16 cellular contexts compared by ENCODE assay signal in the genomic region with DNA sequence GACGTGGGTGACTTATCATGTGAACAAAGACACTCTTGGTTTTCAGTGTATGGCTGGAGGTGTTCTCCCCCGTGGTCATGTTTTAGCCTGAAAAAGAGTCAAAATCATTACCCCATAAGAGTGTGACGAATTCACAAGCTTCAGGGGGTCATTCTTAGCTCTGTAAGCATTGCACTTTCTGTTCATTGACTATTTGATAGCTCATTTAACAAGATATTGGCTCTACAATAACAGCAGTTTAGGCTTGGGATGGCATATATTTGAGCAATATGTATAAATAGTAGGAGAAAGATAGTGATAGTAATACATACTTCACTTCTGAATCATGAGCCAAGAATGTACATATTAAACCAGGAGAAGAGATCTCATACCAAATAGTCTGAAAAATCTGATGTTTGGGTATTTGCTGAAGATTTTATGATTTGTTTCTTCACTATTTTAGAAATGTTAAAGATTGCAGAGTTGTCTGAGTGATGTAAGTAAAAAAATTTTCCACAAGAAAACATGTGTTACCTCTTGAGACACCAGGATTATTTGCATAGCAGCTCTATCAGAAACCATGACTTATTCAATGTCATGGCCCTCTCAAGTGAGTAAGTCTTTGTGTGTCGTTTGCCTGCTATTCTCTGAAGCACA.
DNase-seq lines count a peak whose midpoint lies in the region; ATAC-seq, FAIRE-seq and TF ChIP-seq lines count a peak whose summit lies in the region.
"Had no signal": no experiment of that assay in that cellular context is flagged by ENCODE, and none has a peak within 500 bp of the region (broad histone marks: within the 10 kb centered on the region; RNA-seq: fewer than 3 reads in every experiment).

No MANE protein-coding gene starts in this region.

- H3K36me3 ChIP-seq in GM23338 (ENCODE audit: insufficient read depth) (no peaks in the 10 kb centered on the region), adipocyte (ENCODE audit: control insufficient read depth, insufficient read depth, low read length, severe bottlenecking) (no peaks in the 10 kb centered on the region), HAP-1 (replicated peaks) (no peaks in the 10 kb centered on the region)
- H3K36me3 ChIP-seq in naive thymus-derived CD4-positive, alpha-beta T cell (ENCODE audit: control insufficient read depth in 2 of 3, insufficient read depth in 3 of 3, low read length in 3 of 3) = no peaks in the 10 kb centered on the region
- H3K36me3 ChIP-seq: neutrophil had no signal

- H3K4me2 ChIP-seq in A549 (peak overlapping the region; percentile 47), GM23338 (no peak overlapping the region)

- no peaks in the 10 kb centered on the region for H4K20me1 ChIP-seq in GM23338 (replicated peaks; ENCODE audit: insufficient read depth)

- H3F3A ChIP-seq in GM23338 (replicated peaks; ENCODE audit: low read depth) = no peaks in the 10 kb centered on the region

- WGBS in A549 (ENCODE audit: missing lambda C conversion rate) = 0% methylated on average over 4 of the region's 4 CpGs

- peak overlapping the region; percentile 12; the same call in 1 of the 2 replicates for H2AFZ ChIP-seq in GM23338

- peak overlapping the region; percentile 71 to 78 for H3K27ac ChIP-seq in A549
- no peak overlapping the region for H3K27ac ChIP-seq in GM23338 (ENCODE audit: low read depth)
- no peak overlapping the region for H3K27ac ChIP-seq in naive thymus-derived CD4-positive, alpha-beta T cell (ENCODE audit: low read depth, low read length)
- H3K27ac ChIP-seq: neutrophil had no signal

- peak; percentile 3 to 67 for DNase-seq in A549 (ENCODE audit: low read depth in 1 of 2, low spot score in 1 of 2)
- DNase-seq in GM23338 (ENCODE audit: low spot score) = no peak
- peak; percentile 80 for DNase-seq in adipocyte (ENCODE audit: low read depth)
- peak; percentile 87 for DNase-seq in fibroblast of villous mesenchyme (ENCODE audit: low read depth)
- no peak for DNase-seq in HAP-1 (ENCODE audit: low spot score in 2 of 2)
- no peak for DNase-seq in Ammon's horn (ENCODE audit: low spot score)
- no peak for DNase-seq in naive thymus-derived CD4-positive, alpha-beta T cell
- DNase-seq in hypothalamus (lab: John Stamatoyannopoulos, UW) = no peak
- DNase-seq: activated CD4-positive, alpha-beta memory T cell treated with anti-CD3 and anti-CD28 coated beads for 36 hours; AML-193; DND-41; effector memory CD8-positive, alpha-beta T cell; KG1; NCI-H1930 had no signal

- no peak overlapping the region for H3K27ac Mint-ChIP-seq in GM23338
- H3K27ac Mint-ChIP-seq in naive thymus-derived CD4-positive, alpha-beta T cell = no peak overlapping the region
- H3K27ac Mint-ChIP-seq: activated CD4-positive, alpha-beta memory T cell treated with anti-CD3 and anti-CD28 coated beads for 36 hours; effector memory CD8-positive, alpha-beta T cell had no signal

- H3K9me3 Mint-ChIP-seq in GM23338 = no peaks in the 10 kb centered on the region
- peaks cover 0 to 23% (median 5%) of the 10 kb centered on the region in 11 donors for H3K9me3 Mint-ChIP-seq in naive thymus-derived CD4-positive, alpha-beta T cell

- no peak overlapping the region for H3K9ac ChIP-seq in adipocyte (ENCODE audit: low read length)

- H3K4me1 Mint-ChIP-seq in GM23338 = no peaks in the 10 kb centered on the region
- H3K4me1 Mint-ChIP-seq in naive thymus-derived CD4-positive, alpha-beta T cell = no peaks in the 10 kb centered on the region

- TF ChIP-seq RAD21 in A549 (conservative IDR thresholded peaks at IDR 0.05 in 1 of 2, IDR thresholded peaks at IDR 0.05 in 1 of 2) = peak; percentile 1 to 38; a peak in 3 of 5 replicates

- 0 out of 3 replicates have a peak, but pooled peaks cover 5% of the 10 kb centered on the region for H3K36me3 Mint-ChIP-seq in GM23338 (ENCODE audit: low read depth)
- H3K36me3 Mint-ChIP-seq in naive thymus-derived CD4-positive, alpha-beta T cell = no peaks in the 10 kb centered on the region
- H3K36me3 Mint-ChIP-seq: activated CD4-positive, alpha-beta memory T cell treated with anti-CD3 and anti-CD28 coated beads for 36 hours had no signal

- H3K79me2 ChIP-seq in GM23338 (replicated peaks; ENCODE audit: insufficient read depth) = no peaks in the 10 kb centered on the region

- H3K9me3 ChIP-seq in A549 = peaks cover 11% of the 10 kb centered on the region
- H3K9me3 ChIP-seq in adipocyte (ENCODE audit: control insufficient read depth, low read length) = no peaks in the 10 kb centered on the region
- no peaks in the 10 kb centered on the region for H3K9me3 ChIP-seq in HAP-1
- H3K9me3 ChIP-seq in naive thymus-derived CD4-positive, alpha-beta T cell (ENCODE audit: control insufficient read depth in 2 of 3, low read length in 3 of 3) = no peaks in the 10 kb centered on the region
- H3K9me3 ChIP-seq: neutrophil had no signal

- ATAC-seq in A549 (peak; percentile 90 to 93), GM23338 (no peak)
- ATAC-seq in naive thymus-derived CD4-positive, alpha-beta T cell = no peak
- ATAC-seq: effector memory CD8-positive, alpha-beta T cell had no signal

- FAIRE-seq in A549 (lab: Jason Lieb, UNC) = peak; percentile 72
- FAIRE-seq: TTC549 had no signal

- peaks cover 8% of the 10 kb centered on the region; the same call in 1 of the 2 replicates for H3K9me2 ChIP-seq in GM23338 (ENCODE audit: insufficient read depth)

- H3K27me3 Mint-ChIP-seq in GM23338 (ENCODE audit: insufficient read depth, low read depth, poor library complexity) = no peaks in the 10 kb centered on the region
- no peaks in the 10 kb centered on the region for H3K27me3 Mint-ChIP-seq in naive thymus-derived CD4-positive, alpha-beta T cell
- H3K27me3 Mint-ChIP-seq: activated CD4-positive, alpha-beta memory T cell treated with anti-CD3 and anti-CD28 coated beads for 36 hours; effector memory CD8-positive, alpha-beta T cell had no signal

- H3K4me1 ChIP-seq in A549 = peaks cover 14% of the 10 kb centered on the region
- H3K4me1 ChIP-seq in GM23338 (ENCODE audit: insufficient read depth) = peaks cover 3% of the 10 kb centered on the region; the same call in 1 of the 2 replicates
- H3K4me1 ChIP-seq in adipocyte (ENCODE audit: control insufficient read depth, insufficient read depth, low read length) = peaks cover 16% of the 10 kb centered on the region
- peaks cover 6% of the 10 kb centered on the region for H3K4me1 ChIP-seq in HAP-1
- H3K4me1 ChIP-seq in naive thymus-derived CD4-positive, alpha-beta T cell (ENCODE audit: control insufficient read depth in 2 of 2, insufficient read depth in 2 of 2, low read length in 2 of 2) = no peaks in the 10 kb centered on the region

- in situ Hi-C loops in HAP-1 (cut with MboI; ENCODE audit: low sequenced_read_pairs) = no loop called here

- CTCF ChIA-PET in A549 (lab: Yijun Ruan, JAX) = interaction anchor here (0.5 kb wide), 1 partner anchor 198 kb away, joined by 3 read pairs; no protein-coding TSS in a partner anchor
- CTCF ChIA-PET in naive thymus-derived CD4-positive, alpha-beta T cell (lab: Charles Lee) = no interaction called here

- TF ChIP-seq EP300 in A549 (IDR thresholded peaks at IDR 0.05) = peak; percentile 39 to 64; a peak in 3 of 5 replicates

- intact Hi-C loops in naive thymus-derived CD4-positive, alpha-beta T cell (cut with micrococcal nuclease) = no loop called here

- no peaks in the 10 kb centered on the region for H3K27me3 ChIP-seq in GM23338 (ENCODE audit: insufficient read depth)
- no peaks in the 10 kb centered on the region for H3K27me3 ChIP-seq in adipocyte (replicated peaks; ENCODE audit: control insufficient read depth, insufficient read depth, low read length)
- H3K27me3 ChIP-seq in HAP-1 (ENCODE audit: low read depth) = no peaks in the 10 kb centered on the region
- H3K27me3 ChIP-seq in naive thymus-derived CD4-positive, alpha-beta T cell (ENCODE audit: control insufficient read depth in 2 of 2, insufficient read depth in 2 of 2, low read length in 2 of 2) = no peaks in the 10 kb centered on the region
- H3K27me3 ChIP-seq: neutrophil had no signal

- TF ChIP-seq CTCF in A549 (IDR thresholded peaks at IDR 0.05) = no peak
- no peak for TF ChIP-seq CTCF in GM23338 (conservative IDR thresholded peaks at IDR 0.05; ENCODE audit: low read depth in 2 of 2)
- no peak for TF ChIP-seq CTCF in fibroblast of villous mesenchyme (IDR thresholded peaks at IDR 0.05; ENCODE audit: insufficient read depth, low read depth, low read length)

- POLR2A ChIA-PET in A549 (lab: Yijun Ruan, JAX) = no interaction called here
- POLR2A ChIA-PET in naive thymus-derived CD4-positive, alpha-beta T cell (lab: Charles Lee) = no interaction called here

- H3K4me3 Mint-ChIP-seq in GM23338 = no peak overlapping the region
- H3K4me3 Mint-ChIP-seq in naive thymus-derived CD4-positive, alpha-beta T cell = no peak overlapping the region
- H3K4me3 Mint-ChIP-seq: activated CD4-positive, alpha-beta memory T cell treated with anti-CD3 and anti-CD28 coated beads for 36 hours; effector memory CD8-positive, alpha-beta T cell had no signal

- TF ChIP-seq POLR2A in A549 (IDR thresholded peaks at IDR 0.05; ENCODE audit: low read length) = no peak

- H3K4me3 ChIP-seq in A549 (no peak overlapping the region), GM23338 (no peak overlapping the region), adipocyte (ENCODE audit: low read length) (no peak overlapping the region), fibroblast of villous mesenchyme (ENCODE audit: low read depth, low read length) (no peak overlapping the region), HAP-1 (no peak overlapping the region)
- H3K4me3 ChIP-seq in naive thymus-derived CD4-positive, alpha-beta T cell (ENCODE audit: low read length) = no peak overlapping the region

TF ChIP-seq in A549, 52 proteins besides CTCF, POLR2A, EP300 and RAD21 (continues in another document):
- no peak for TF ChIP-seq HDAC2 (IDR thresholded peaks at IDR 0.05)
- TF ChIP-seq JUN (IDR thresholded peaks at IDR 0.05) = peak in 1 of 2 experiments; percentile 49; a peak in 2 of 5 replicates
- no peak for TF ChIP-seq CBX2 (IDR thresholded peaks at IDR 0.05; ENCODE audit: borderline replicate concordance, low read depth)

TF ChIP-seq in GM23338, 12 proteins besides CTCF, POLR2A, EP300 and RAD21 (continues in another document):
- TF ChIP-seq EZH2 (IDR thresholded peaks at IDR 0.05; ENCODE audit: low read depth, unreplicated experiment) (no peak), CREB1 (CRISPR knock-in tag; IDR thresholded peaks at IDR 0.05; ENCODE audit: low read depth) (no peak), NANOG (IDR thresholded peaks at IDR 0.05; ENCODE audit: borderline replicate concordance) (no peak), ZNF114 (CRISPR knock-in tag; IDR thresholded peaks at IDR 0.05) (no peak)
- TF ChIP-seq, protein P1, sequence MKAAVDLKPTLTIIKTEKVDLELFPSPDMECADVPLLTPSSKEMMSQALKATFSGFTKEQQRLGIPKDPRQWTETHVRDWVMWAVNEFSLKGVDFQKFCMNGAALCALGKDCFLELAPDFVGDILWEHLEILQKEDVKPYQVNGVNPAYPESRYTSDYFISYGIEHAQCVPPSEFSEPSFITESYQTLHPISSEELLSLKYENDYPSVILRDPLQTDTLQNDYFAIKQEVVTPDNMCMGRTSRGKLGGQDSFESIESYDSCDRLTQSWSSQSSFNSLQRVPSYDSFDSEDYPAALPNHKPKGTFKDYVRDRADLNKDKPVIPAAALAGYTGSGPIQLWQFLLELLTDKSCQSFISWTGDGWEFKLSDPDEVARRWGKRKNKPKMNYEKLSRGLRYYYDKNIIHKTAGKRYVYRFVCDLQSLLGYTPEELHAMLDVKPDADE (IDR thresholded peaks at IDR 0.05) = no peak

Comparison
In these comparisons a context has a peak if more than half of its experiments do, and no peak if none do; other contexts are left out.
1. ATAC-seq: peak in A549 (2 of 2); none in GM23338 (single experiment) and naive thymus-derived CD4-positive, alpha-beta T cell (single experiment).
2. DNase-seq: peak in A549 (2 of 2), adipocyte (single experiment) and fibroblast of villous mesenchyme (single experiment); none in GM23338 (single experiment), HAP-1 (0 of 2), Ammon's horn (single experiment), naive thymus-derived CD4-positive, alpha-beta T cell (0 of 9) and hypothalamus (0 of 51).
3. H3K27ac ChIP-seq: peak in A549 (2 of 2); none in GM23338 (single experiment) and naive thymus-derived CD4-positive, alpha-beta T cell (single experiment).